ENCODE assay signal across 16 cellular contexts in the genomic region with DNA sequence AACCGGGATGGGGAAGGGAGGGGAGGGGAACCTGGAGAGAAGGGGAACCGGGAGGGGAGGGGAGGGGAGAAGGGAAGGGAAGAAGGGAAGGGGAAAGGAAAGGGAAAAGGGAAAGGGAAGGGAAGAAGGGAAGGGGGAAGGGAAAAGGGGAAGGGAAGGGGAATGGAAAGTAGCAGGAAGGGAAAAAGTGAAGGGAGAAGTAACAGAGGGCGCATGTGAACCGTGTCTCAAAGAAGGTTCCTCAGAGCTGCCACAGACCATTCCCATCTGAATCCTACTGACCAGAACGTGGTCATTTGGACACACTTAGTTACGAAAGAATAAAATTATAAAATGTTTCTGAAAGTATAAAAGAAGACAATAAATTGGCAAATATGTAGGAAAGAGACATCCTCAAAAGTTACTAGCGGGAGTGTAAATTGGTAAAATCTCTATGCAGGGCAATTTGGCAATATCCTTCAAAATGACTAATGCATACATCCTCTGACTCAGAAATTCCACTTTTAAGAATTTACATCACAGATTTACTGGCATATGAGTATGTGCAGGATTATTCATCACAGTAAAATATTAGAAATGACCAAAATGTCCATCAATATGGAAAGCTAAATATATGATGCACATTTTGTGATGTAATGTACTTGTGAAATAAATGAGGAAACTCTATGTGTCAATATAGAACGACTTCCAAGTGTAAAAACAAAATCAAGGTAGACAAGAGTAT. TPM values are rescaled to one million over a fixed set of nuclear protein-coding genes. Genes with fewer than 3 reads are reported as not detected.
A peak's percentile ranks its signal among the peaks of the same experiment; 100 is the strongest.
DNase-seq lines count a peak whose midpoint lies in the region; ATAC-seq, FAIRE-seq and TF ChIP-seq lines count a peak whose summit lies in the region.
"Had no signal": no experiment of that assay in that cellular context is flagged by ENCODE, and none has a peak within 500 bp of the region (broad histone marks: within the 10 kb centered on the region; RNA-seq: fewer than 3 reads in every experiment).

No MANE protein-coding gene starts in this region.

- FAIRE-seq in endothelial cell of umbilical vein (lab: Jason Lieb, UNC) = no peak

- intact Hi-C loops in PC-9 (cut with micrococcal nuclease; ENCODE audit: unreplicated experiment) = no loop called here
- intact Hi-C loops in endothelial cell of umbilical vein (cut with micrococcal nuclease) = no loop called here

- H3K4me3 Mint-ChIP-seq in activated T-cell treated with anti-CD3 and anti-CD28 coated beads, Interleukin-2, amount 50 U/mL, for 4 hours = no peak overlapping the region
- H3K4me3 Mint-ChIP-seq in stimulated activated effector memory CD8-positive, alpha-beta T cell treated with anti-CD3 and anti-CD28 coated beads, Interleukin-12 subunit alpha, Interleukin-12 subunit beta, amount 100 ng/mL, for 72 hours = no peak overlapping the region

- ATAC-seq in activated T-cell treated with anti-CD3 and anti-CD28 coated beads, Interleukin-2, amount 50 U/mL, for 4 hours = peak; percentile 18 to 48
- ATAC-seq in stimulated activated effector memory CD8-positive, alpha-beta T cell treated with anti-CD3 and anti-CD28 coated beads, Interleukin-12 subunit alpha, Interleukin-12 subunit beta, amount 100 ng/mL, for 72 hours = peak; percentile 61
- ATAC-seq: left lobe of liver had no signal

- peaks cover 9% of the 10 kb centered on the region for H3F3A ChIP-seq in PC-9 (ENCODE audit: insufficient read depth, low read depth)

- H3K4me3 ChIP-seq in PC-9 (no peak overlapping the region), endothelial cell of umbilical vein (replicated peaks in 1 of 3; ENCODE audit: insufficient read depth in 1 of 3, low read depth in 1 of 3, low read length in 3 of 3) (no peak overlapping the region)
- H3K4me3 ChIP-seq: Peyer's patch, tibial nerve had no signal

- H3K4me1 ChIP-seq in PC-9 (replicated peaks; ENCODE audit: insufficient read depth) = peaks cover 7% of the 10 kb centered on the region
- no peaks in the 10 kb centered on the region for H3K4me1 ChIP-seq in endothelial cell of umbilical vein (ENCODE audit: control insufficient read depth, extremely low read depth, insufficient read depth, low read length)
- H3K4me1 ChIP-seq: Peyer's patch, tibial nerve had no signal

- H3K27me3 ChIP-seq in PC-9 (ENCODE audit: insufficient read depth, low read depth) (no peaks in the 10 kb centered on the region), endothelial cell of umbilical vein (ENCODE audit: control insufficient read depth in 2 of 2, insufficient read depth in 2 of 2, low read length in 2 of 2) (no peaks in the 10 kb centered on the region)
- H3K27me3 ChIP-seq: Peyer's patch, tibial nerve had no signal

- H3K79me2 ChIP-seq in PC-9 (ENCODE audit: low read depth) (no peaks in the 10 kb centered on the region), endothelial cell of umbilical vein (ENCODE audit: control insufficient read depth, insufficient read depth, low read length) (no peaks in the 10 kb centered on the region)

- H3K9me2 ChIP-seq in PC-9 (ENCODE audit: insufficient read depth) = no peaks in the 10 kb centered on the region

- H3K27me3 Mint-ChIP-seq in activated T-cell treated with anti-CD3 and anti-CD28 coated beads, Interleukin-2, amount 50 U/mL, for 4 hours (ENCODE audit: low read depth) = no peaks in the 10 kb centered on the region

- H3K9ac ChIP-seq in endothelial cell of umbilical vein (replicated peaks; ENCODE audit: extremely low read depth, insufficient read depth, low read length) = no peak overlapping the region

- POLR2A ChIA-PET in PC-9 (lab: Charles Lee; ENCODE audit: unreplicated experiment) = interaction anchor here (0.6 kb wide), 1 partner anchor 181 kb away, joined by 4 read pairs; no protein-coding TSS in a partner anchor
- POLR2A ChIA-PET in endothelial cell of umbilical vein (lab: Charles Lee) = no interaction called here

- no peak overlapping the region for H3K4me2 ChIP-seq in PC-9
- H3K4me2 ChIP-seq in endothelial cell of umbilical vein (ENCODE audit: insufficient read depth, low read length) = no peak overlapping the region

- no peak for DNase-seq in activated T-cell treated with anti-CD3 and anti-CD28 coated beads, Interleukin-2, amount 50 U/mL, for 4 hours
- DNase-seq in activated T-cell treated with anti-CD3 and anti-CD28 coated beads, Interleukin-2, amount 50 U/mL, for 1 hour = no peak
- peak in 1 of 2 experiments; percentile 76 for DNase-seq in PC-9
- peak; percentile 4 for DNase-seq in endothelial cell of umbilical vein (ENCODE audit: low read depth, low spot score)
- no peak for DNase-seq in stimulated activated effector memory CD8-positive, alpha-beta T cell treated with anti-CD3 and anti-CD28 coated beads, Interleukin-12 subunit alpha, Interleukin-12 subunit beta, amount 100 ng/mL, for 72 hours (ENCODE audit: low spot score in 2 of 2)
- DNase-seq in D341Med (ENCODE audit: low spot score) = no peak
- no peak for DNase-seq in stimulated activated CD4-positive, alpha-beta T cell treated with anti-CD3 and anti-CD28 coated beads, Interleukin-2, amount 100 ng/mL, for 48 hours
- no peak for DNase-seq in anterior cingulate cortex (lab: John Stamatoyannopoulos, UW)
- DNase-seq: aorta, erythroblast, GF-D8, NCI-H187, Peyer's patch, WERI-Rb-1 had no signal

- no peaks in the 10 kb centered on the region for H3K9me3 ChIP-seq in PC-9 (ENCODE audit: insufficient read depth, low read depth)
- no peaks in the 10 kb centered on the region for H3K9me3 ChIP-seq in endothelial cell of umbilical vein (replicated peaks; ENCODE audit: control insufficient read depth, insufficient read depth, low read length)
- H3K9me3 ChIP-seq: Peyer's patch had no signal

- H3K27ac ChIP-seq in PC-9 (peak overlapping the region; percentile 51; the same call in 1 of the 2 replicates), endothelial cell of umbilical vein (ENCODE audit: insufficient read depth, low read depth, low read length) (no peak overlapping the region)
- H3K27ac ChIP-seq: Peyer's patch, tibial nerve, WERI-Rb-1 had no signal

- H3K4me1 Mint-ChIP-seq in activated T-cell treated with anti-CD3 and anti-CD28 coated beads, Interleukin-2, amount 50 U/mL, for 4 hours (ENCODE audit: low read depth) = peaks cover 35% of the 10 kb centered on the region
- H3K4me1 Mint-ChIP-seq in stimulated activated effector memory CD8-positive, alpha-beta T cell treated with anti-CD3 and anti-CD28 coated beads, Interleukin-12 subunit alpha, Interleukin-12 subunit beta, amount 100 ng/mL, for 72 hours = peaks cover 20% of the 10 kb centered on the region

- no peak for TF ChIP-seq POLR2A in endothelial cell of umbilical vein (IDR thresholded peaks at IDR 0.05; ENCODE audit: low read depth, low read length)

- no peaks in the 10 kb centered on the region for H3K9me1 ChIP-seq in endothelial cell of umbilical vein (replicated peaks; ENCODE audit: control insufficient read depth, extremely low read depth, insufficient read depth, low read length)

- no peaks in the 10 kb centered on the region for H3K36me3 Mint-ChIP-seq in activated T-cell treated with anti-CD3 and anti-CD28 coated beads, Interleukin-2, amount 50 U/mL, for 4 hours (ENCODE audit: insufficient read depth)
- H3K36me3 Mint-ChIP-seq in stimulated activated effector memory CD8-positive, alpha-beta T cell treated with anti-CD3 and anti-CD28 coated beads, Interleukin-12 subunit alpha, Interleukin-12 subunit beta, amount 100 ng/mL, for 72 hours = peaks cover 15% of the 10 kb centered on the region

- peak overlapping the region; percentile 84 for H3K27ac Mint-ChIP-seq in stimulated activated effector memory CD8-positive, alpha-beta T cell treated with anti-CD3 and anti-CD28 coated beads, Interleukin-12 subunit alpha, Interleukin-12 subunit beta, amount 100 ng/mL, for 72 hours

- no TSS peak for BruUV-seq in PC-9 (replicated peaks; lab: Mats Ljungman, UMichigan)
- BruUV-seq in endothelial cell of umbilical vein (replicated peaks; lab: Mats Ljungman, UMichigan) = no TSS peak

- no peaks in the 10 kb centered on the region for H3K36me3 ChIP-seq in PC-9 (ENCODE audit: low read depth)
- no peaks in the 10 kb centered on the region for H3K36me3 ChIP-seq in endothelial cell of umbilical vein (ENCODE audit: control insufficient read depth in 2 of 2, extremely low read depth in 1 of 2, insufficient read depth in 2 of 2, low read length in 2 of 2)
- H3K36me3 ChIP-seq: Peyer's patch, tibial nerve, WERI-Rb-1 had no signal

- H4K20me1 ChIP-seq in PC-9 (ENCODE audit: insufficient read depth) = no peaks in the 10 kb centered on the region
- H4K20me1 ChIP-seq in endothelial cell of umbilical vein (replicated peaks; ENCODE audit: control insufficient read depth, extremely low read depth, insufficient read depth, low read length) = no peaks in the 10 kb centered on the region

- dilution Hi-C loops in endothelial cell of umbilical vein (cut with MboI; ENCODE audit: extremely low pct_ligation_motif_present, low sequenced_read_pairs) = no loop called here

- CTCF ChIA-PET in PC-9 (lab: Charles Lee) = interaction anchor here (0.6 kb wide), 1 partner anchor 166 kb away, joined by 6 read pairs; no protein-coding TSS in a partner anchor
- CTCF ChIA-PET in endothelial cell of umbilical vein (lab: Charles Lee) = no interaction called here

- no peak for TF ChIP-seq CTCF in PC-9 (conservative IDR thresholded peaks at IDR 0.05)
- no peak for TF ChIP-seq CTCF in endothelial cell of umbilical vein (IDR thresholded peaks at IDR 0.05; ENCODE audit: extremely low read depth in 1 of 2, insufficient read depth in 1 of 2, low read depth in 1 of 2, low read length in 2 of 2)

- no peaks in the 10 kb centered on the region for H3K9me3 Mint-ChIP-seq in activated T-cell treated with anti-CD3 and anti-CD28 coated beads, Interleukin-2, amount 50 U/mL, for 4 hours
- no peaks in the 10 kb centered on the region for H3K9me3 Mint-ChIP-seq in stimulated activated effector memory CD8-positive, alpha-beta T cell treated with anti-CD3 and anti-CD28 coated beads, Interleukin-12 subunit alpha, Interleukin-12 subunit beta, amount 100 ng/mL, for 72 hours

- H2AFZ ChIP-seq in PC-9 (no peak overlapping the region), endothelial cell of umbilical vein (ENCODE audit: low read depth, low read length) (no peak overlapping the region)

TF ChIP-seq in endothelial cell of umbilical vein, 7 proteins besides CTCF, POLR2A, EP300 and RAD21 (continues in another document):
- TF ChIP-seq POLR2AphosphoS5 (IDR thresholded peaks at IDR 0.05; ENCODE audit: insufficient read depth, low read depth, low read length) = no peak
- no peak for TF ChIP-seq GATA2 (IDR thresholded peaks at IDR 0.05; ENCODE audit: insufficient read depth, insufficient read length, low read depth, low read length)

RNA-seq across cellular contexts. Expression of gene C10orf67, which starts 12.9 kb away (rescaled TPM):
- 1 to 10 TPM in 1 of 3 donors, under 1 TPM in 2; 0.42 to 1.1 (median 0.73) TPM for total RNA-seq in activated T-cell treated with anti-CD3 and anti-CD28 coated beads, Interleukin-2, amount 50 U/mL, for 4 hours
- total RNA-seq in PC-9 (2021) (1.2 and 1.3 TPM in 2 replicates), endothelial cell of umbilical vein (not detected in 2 replicates)
- polyA plus RNA-seq in endothelial cell of umbilical vein = not detected in 2 replicates
- not detected in 2 replicates for polyA plus RNA-seq in endothelial cell of umbilical vein (2011; cell fraction: cytosol; rRNA removed)
- polyA plus RNA-seq in endothelial cell of umbilical vein (2011; cell fraction: nucleus; rRNA removed) = not detected in 2 replicates
- not detected in 2 replicates for polyA plus RNA-seq in endothelial cell of umbilical vein (2012)
- polyA minus RNA-seq in endothelial cell of umbilical vein = not detected in 2 replicates
- not detected for polyA minus RNA-seq in endothelial cell of umbilical vein (2011; cell fraction: cytosol; rRNA and poly(A)+ RNA removed)
- polyA minus RNA-seq in endothelial cell of umbilical vein (2011; cell fraction: nucleus; rRNA and poly(A)+ RNA removed) = not detected in 2 replicates
- total RNA-seq: aorta, left lobe of liver had no signal
- polyA plus RNA-seq: aorta had no signal
